Comparison of ENCODE assay signal across 27 cellular contexts in genomic region chr14:85943187-85943586, GRCh38.
"Had no signal": no experiment of that assay in that cellular context is flagged by ENCODE, and none has a peak within 500 bp of the region (broad histone marks: within the 10 kb centered on the region; RNA-seq: fewer than 3 reads in every experiment).

No MANE protein-coding gene starts in this region.

- H3K27me3 ChIP-seq: esophagus muscularis mucosa, foreskin keratinocyte, gastroesophageal sphincter, heart left ventricle, hepatocyte, neural progenitor cell, right atrium auricular region, suprapubic skin, transverse colon had no signal

- H3K27me3 Mint-ChIP-seq: naive B cell; stimulated activated naive CD8-positive, alpha-beta T cell treated with anti-CD3 and anti-CD28 coated beads, Interleukin-15, amount 100 ng/mL, for 72 hours had no signal

- H3K36me3 ChIP-seq: esophagus muscularis mucosa, gastroesophageal sphincter, heart left ventricle, neural progenitor cell, prostate gland, right atrium auricular region, suprapubic skin, transverse colon had no signal

- DNase-seq: dermis blood vessel endothelial cell; effector memory CD4-positive, alpha-beta T cell; foreskin keratinocyte; heart left ventricle; kidney; mesenchymal stem cell; mucosa of descending colon; naive B cell; nucleus accumbens; stimulated activated CD4-positive, alpha-beta T cell treated with anti-CD3 and anti-CD28 coated beads, Interleukin-12 subunit alpha, Interleukin-12 subunit beta, amount 100 ng/mL, for 4 hours; stimulated activated CD4-positive, alpha-beta T cell treated with anti-CD3 and anti-CD28 coated beads, Interleukin-1b, Interleukin-23, amount 100 ng/mL, for 48 hours; stimulated activated CD4-positive, alpha-beta T cell treated with anti-CD3 and anti-CD28 coated beads, Interleukin-4, amount 100 ng/mL, for 1 hour; stimulated activated CD8-positive, alpha-beta memory T cell treated with anti-CD3 and anti-CD28 coated beads, Interleukin-4, amount 100 ng/mL, for 48 hours; stimulated activated naive CD4-positive, alpha-beta T cell; stimulated activated naive CD8-positive, alpha-beta T cell treated with anti-CD3 and anti-CD28 coated beads, Interleukin-15, amount 100 ng/mL, for 72 hours; transverse colon had no signal

- H3K36me3 Mint-ChIP-seq: neural progenitor cell had no signal

- H3K4me1 Mint-ChIP-seq: mesothelial cell of epicardium, nephron had no signal

- H3K27ac ChIP-seq: coronary artery, esophagus muscularis mucosa, foreskin keratinocyte, gastroesophageal sphincter, heart left ventricle, hepatocyte, neural progenitor cell, prostate gland, right atrium auricular region, suprapubic skin, transverse colon had no signal

- H3K4me3 ChIP-seq: coronary artery, esophagus muscularis mucosa, gastroesophageal sphincter, heart left ventricle, hepatocyte, mucosa of descending colon, neural progenitor cell, prostate gland, right atrium auricular region, smooth muscle cell, suprapubic skin, transverse colon had no signal

- H3K4me1 ChIP-seq: esophagus muscularis mucosa, foreskin keratinocyte, gastroesophageal sphincter, prostate gland, right atrium auricular region, suprapubic skin, transverse colon had no signal

- H3K27ac Mint-ChIP-seq: mesothelial cell of epicardium; nephron; neural progenitor cell; stimulated activated naive CD8-positive, alpha-beta T cell treated with anti-CD3 and anti-CD28 coated beads, Interleukin-15, amount 100 ng/mL, for 72 hours had no signal

- H3K9me3 ChIP-seq: prostate gland had no signal

- H3K4me3 Mint-ChIP-seq: mesothelial cell of epicardium; naive B cell; nephron; neural progenitor cell; stimulated activated naive CD8-positive, alpha-beta T cell treated with anti-CD3 and anti-CD28 coated beads, Interleukin-15, amount 100 ng/mL, for 72 hours had no signal
